In genomic region chr13:51815848-51816247, GRCh38 we compare ENCODE assay signal across 20 cellular contexts. TPM values are rescaled to one million over a fixed set of nuclear protein-coding genes. Genes with fewer than 3 reads are reported as not detected.
DNase-seq lines count a peak whose midpoint lies in the region; ATAC-seq, FAIRE-seq and TF ChIP-seq lines count a peak whose summit lies in the region.
"Had no signal": no experiment of that assay in that cellular context is flagged by ENCODE, and none has a peak within 500 bp of the region (broad histone marks: within the 10 kb centered on the region; RNA-seq: fewer than 3 reads in every experiment).

No MANE protein-coding gene starts in this region.

- H3K4me2 ChIP-seq in KMS-11: no peak overlapping the region

- peak overlapping the region; percentile 79; the same call in 1 of the 2 replicates for H2AFZ ChIP-seq in KMS-11 (ENCODE audit: low read depth)

- peak overlapping the region; percentile 56 for H3K4me3 Mint-ChIP-seq in activated CD4-positive, alpha-beta T cell treated with anti-CD3 and anti-CD28 coated beads for 36 hours
- H3K4me3 Mint-ChIP-seq in activated naive CD8-positive, alpha-beta T cell treated with anti-CD3 and anti-CD28 coated beads, Interleukin-2, amount 50 U/mL, for 24 hours: no peak overlapping the region
- H3K4me3 Mint-ChIP-seq: natural killer cell treated with Interleukin-12 subunit alpha and Interleukin-12 subunit beta and Interleukin-15 and Interleukin-18, amount 100 ng/mL, for 72 hours had no signal

- no peaks in the 10 kb centered on the region for H3K79me2 ChIP-seq in KMS-11 (ENCODE audit: insufficient read depth, low read depth)

- ATAC-seq in activated CD4-positive, alpha-beta T cell treated with anti-CD3 and anti-CD28 coated beads for 36 hours: no peak
- no peak for ATAC-seq in activated naive CD8-positive, alpha-beta T cell treated with anti-CD3 and anti-CD28 coated beads, Interleukin-2, amount 50 U/mL, for 24 hours
- ATAC-seq in pancreas: peak; percentile 58 to 80 (median 68)

- no peak overlapping the region for H3K27ac ChIP-seq in KMS-11
- H3K27ac ChIP-seq in pancreas: peak overlapping the region in 1 of 4 donors; percentile 81
- H3K27ac ChIP-seq in caudate nucleus (ENCODE audit: low read depth, low read length): no peak overlapping the region
- H3K27ac ChIP-seq: ascending aorta, colonic mucosa, psoas muscle had no signal

- no peak overlapping the region for H3K9ac ChIP-seq in KMS-11

- CTCF ChIA-PET in activated CD4-positive, alpha-beta T cell treated with anti-CD3 and anti-CD28 coated beads for 36 hours (lab: Charles Lee): interaction anchor here (0.7 to 12.1 kb wide), 34 partner anchors 8 to 636 kb away, joined by 3 to 154 read pairs (median 4); no protein-coding TSS in a partner anchor

- no peaks in the 10 kb centered on the region for H3K9me3 Mint-ChIP-seq in activated CD4-positive, alpha-beta T cell treated with anti-CD3 and anti-CD28 coated beads for 36 hours (ENCODE audit: low read depth)
- H3K9me3 Mint-ChIP-seq in activated naive CD8-positive, alpha-beta T cell treated with anti-CD3 and anti-CD28 coated beads, Interleukin-2, amount 50 U/mL, for 24 hours: no peaks in the 10 kb centered on the region
- H3K9me3 Mint-ChIP-seq: natural killer cell treated with Interleukin-12 subunit alpha and Interleukin-12 subunit beta and Interleukin-15 and Interleukin-18, amount 100 ng/mL, for 72 hours; stimulated activated naive B cell treated with anti-CD40 and anti-IgM and Interleukin-4, amounts not matched to agents 10 μg/mL and 1 μg/mL and 100 μg/mL, for 72 hours had no signal

- no peak for FAIRE-seq in pancreas (lab: Jason Lieb, UNC)
- FAIRE-seq: frontal cortex, urothelium cell line had no signal

- H3K27me3 Mint-ChIP-seq in activated CD4-positive, alpha-beta T cell treated with anti-CD3 and anti-CD28 coated beads for 36 hours: no peaks in the 10 kb centered on the region
- H3K27me3 Mint-ChIP-seq in activated naive CD8-positive, alpha-beta T cell treated with anti-CD3 and anti-CD28 coated beads, Interleukin-2, amount 50 U/mL, for 24 hours: no peaks in the 10 kb centered on the region
- H3K27me3 Mint-ChIP-seq: stimulated activated naive B cell treated with anti-CD40 and anti-IgM and Interleukin-4, amounts not matched to agents 10 μg/mL and 1 μg/mL and 100 μg/mL, for 72 hours had no signal

- no peaks in the 10 kb centered on the region for H3K36me3 Mint-ChIP-seq in activated CD4-positive, alpha-beta T cell treated with anti-CD3 and anti-CD28 coated beads for 36 hours (ENCODE audit: low read depth)
- H3K36me3 Mint-ChIP-seq in activated naive CD8-positive, alpha-beta T cell treated with anti-CD3 and anti-CD28 coated beads, Interleukin-2, amount 50 U/mL, for 24 hours (ENCODE audit: low read depth): no peaks in the 10 kb centered on the region
- H3K36me3 Mint-ChIP-seq: natural killer cell treated with Interleukin-12 subunit alpha and Interleukin-12 subunit beta and Interleukin-15 and Interleukin-18, amount 100 ng/mL, for 72 hours; stimulated activated naive B cell treated with anti-CD40 and anti-IgM and Interleukin-4, amounts not matched to agents 10 μg/mL and 1 μg/mL and 100 μg/mL, for 72 hours had no signal

- intact Hi-C loops in activated CD4-positive, alpha-beta T cell treated with anti-CD3 and anti-CD28 coated beads for 36 hours (cut with DNase I, micrococcal nuclease): loop anchor here (1.0 to 10.0 kb wide), 6 partner anchors 12 to 379 kb away; partner anchors contain the start of gene DHRS12 (in 1 of the 2)
- intact Hi-C loops in pancreas (cut with DNase I): no loop called here

- H3K4me1 ChIP-seq in KMS-11 (ENCODE audit: low read depth, poor library complexity, severe bottlenecking) (peaks cover 10% of the 10 kb centered on the region), pancreas (peaks cover 4 to 10% (median 7%) of the 10 kb centered on the region in 3 donors)
- H3K4me1 ChIP-seq: colonic mucosa had no signal

- DNase-seq in activated CD4-positive, alpha-beta T cell treated with anti-CD3 and anti-CD28 coated beads for 36 hours: peak; percentile 30
- no peak for DNase-seq in activated CD4-positive, alpha-beta T cell treated with anti-CD3 and anti-CD28 coated beads for 1 hour
- DNase-seq in activated naive CD8-positive, alpha-beta T cell treated with anti-CD3 and anti-CD28 coated beads, Interleukin-2, amount 50 U/mL, for 24 hours: no peak
- peak in 1 of 6 donors; percentile 30 for DNase-seq in pancreas
- no peak for DNase-seq in caudate nucleus (lab: John Stamatoyannopoulos, UW)
- no peak for DNase-seq in SHP77 (lab: John Stamatoyannopoulos, UW)
- DNase-seq in HK-2 (ENCODE audit: unreplicated experiment): no peak
- DNase-seq: NCI-H446 treated with DMSO at 0.1 percent for 48 hours had no signal

- 26 to 33% methylated on average over 11 of the region's 11 CpGs for whole genome bisulfite sequencing in pancreas, 2 donors

- peak overlapping the region; percentile 83 for H3K27ac Mint-ChIP-seq in activated CD4-positive, alpha-beta T cell treated with anti-CD3 and anti-CD28 coated beads for 36 hours
- H3K27ac Mint-ChIP-seq in activated naive CD8-positive, alpha-beta T cell treated with anti-CD3 and anti-CD28 coated beads, Interleukin-2, amount 50 U/mL, for 24 hours: peak overlapping the region; percentile 67

- TF ChIP-seq CTCF in KMS-11 (conservative IDR thresholded peaks at IDR 0.05; ENCODE audit: low read depth, low read length) (no peak), pancreas (IDR thresholded peaks at IDR 0.05) (no peak)

- H3K4me3 ChIP-seq in KMS-11 (IDR thresholded peaks at IDR 0.05; ENCODE audit: insufficient read depth, low read depth, low read length): no peak overlapping the region
- peak overlapping the region in 2 of 4 donors; percentile 13 to 39 for H3K4me3 ChIP-seq in pancreas
- H3K4me3 ChIP-seq: colonic mucosa had no signal

- H3K36me3 ChIP-seq in KMS-11 (ENCODE audit: insufficient read depth) (no peaks in the 10 kb centered on the region), pancreas (no peaks in the 10 kb centered on the region)
- H3K36me3 ChIP-seq: ascending aorta, colonic mucosa had no signal

- POLR2A ChIA-PET in activated CD4-positive, alpha-beta T cell treated with anti-CD3 and anti-CD28 coated beads for 36 hours (lab: Charles Lee): interaction anchor here (0.6 to 1.2 kb wide), 2 partner anchors 10 to 14 kb away, joined by 5 to 6 read pairs; no protein-coding TSS in a partner anchor

- H3K4me1 Mint-ChIP-seq in activated CD4-positive, alpha-beta T cell treated with anti-CD3 and anti-CD28 coated beads for 36 hours: peaks cover 89% of the 10 kb centered on the region
- H3K4me1 Mint-ChIP-seq in activated naive CD8-positive, alpha-beta T cell treated with anti-CD3 and anti-CD28 coated beads, Interleukin-2, amount 50 U/mL, for 24 hours: peaks cover 90% of the 10 kb centered on the region

- H4K20me1 ChIP-seq in KMS-11 (ENCODE audit: insufficient read depth): no peaks in the 10 kb centered on the region

- H3K27me3 ChIP-seq in KMS-11 (ENCODE audit: insufficient read depth, low read depth) (no peaks in the 10 kb centered on the region), pancreas (no peaks in the 10 kb centered on the region)
- H3K27me3 ChIP-seq: ascending aorta, colonic mucosa had no signal

- H3K9me3 ChIP-seq in pancreas: no peaks in the 10 kb centered on the region
- H3K9me3 ChIP-seq: ascending aorta, colonic mucosa, psoas muscle, SK-N-SH had no signal

RNA-seq across cellular contexts. Expression of gene DHRS12, which starts 11.9 kb away (rescaled TPM):
- total RNA-seq in activated CD4-positive, alpha-beta T cell treated with anti-CD3 and anti-CD28 coated beads for 36 hours: 1 to 10 TPM; 4.9 to 5.3 TPM
- 10 to 100 TPM; 13.8 to 34.6 (median 22.9) TPM for total RNA-seq in pancreas
- polyA plus RNA-seq in pancreas: 10 to 100 TPM; 31.3 to 39.4 TPM

RNA-seq across cellular contexts. Expression of gene TMEM272, which starts 29.1 kb away (rescaled TPM):
- total RNA-seq in activated CD4-positive, alpha-beta T cell treated with anti-CD3 and anti-CD28 coated beads for 36 hours: under 1 TPM; 0.18 to 0.33 TPM
- under 1 TPM in 3 of 6 donors, not detected in 3; 0.06 to 0.16 (median 0.16) TPM for total RNA-seq in pancreas
- under 1 TPM; 0.04 to 0.09 TPM for polyA plus RNA-seq in pancreas
- total RNA-seq: A673; ascending aorta; endothelial cell of umbilical vein; lung microvascular endothelial cell; natural killer cell treated with Interleukin-12 subunit alpha and Interleukin-12 subunit beta and Interleukin-15 and Interleukin-18, amount 100 ng/mL, for 72 hours had no signal
- polyA plus RNA-seq: endothelial cell of umbilical vein, SK-N-SH had no signal

RNA-seq across cellular contexts. Expression of gene CCDC70, which starts 45.9 kb away (rescaled TPM):
- total RNA-seq in activated CD4-positive, alpha-beta T cell treated with anti-CD3 and anti-CD28 coated beads for 36 hours: not detected
- total RNA-seq in pancreas: not detected
- not detected for polyA plus RNA-seq in pancreas
- total RNA-seq: A673; ascending aorta; colonic mucosa; endothelial cell of umbilical vein; frontal cortex; lung microvascular endothelial cell; natural killer cell treated with Interleukin-12 subunit alpha and Interleukin-12 subunit beta and Interleukin-15 and Interleukin-18, amount 100 ng/mL, for 72 hours; psoas muscle had no signal
- polyA plus RNA-seq: endothelial cell of umbilical vein, psoas muscle, SK-N-SH had no signal

Comparison
In these comparisons a context has a peak if more than half of its experiments do, and no peak if none do; other contexts are left out.
1. ATAC-seq: peak in pancreas (4 of 4); none in activated CD4-positive, alpha-beta T cell treated with anti-CD3 and anti-CD28 coated beads for 36 hours (single experiment) and activated naive CD8-positive, alpha-beta T cell treated with anti-CD3 and anti-CD28 coated beads, Interleukin-2, amount 50 U/mL, for 24 hours (single experiment).
2. intact Hi-C loops: an anchor here in activated CD4-positive, alpha-beta T cell treated with anti-CD3 and anti-CD28 coated beads for 36 hours (1.0 to 10.0 kb wide); none called in pancreas.